ENCODE assay signal across 23 cellular contexts in the genomic region with DNA sequence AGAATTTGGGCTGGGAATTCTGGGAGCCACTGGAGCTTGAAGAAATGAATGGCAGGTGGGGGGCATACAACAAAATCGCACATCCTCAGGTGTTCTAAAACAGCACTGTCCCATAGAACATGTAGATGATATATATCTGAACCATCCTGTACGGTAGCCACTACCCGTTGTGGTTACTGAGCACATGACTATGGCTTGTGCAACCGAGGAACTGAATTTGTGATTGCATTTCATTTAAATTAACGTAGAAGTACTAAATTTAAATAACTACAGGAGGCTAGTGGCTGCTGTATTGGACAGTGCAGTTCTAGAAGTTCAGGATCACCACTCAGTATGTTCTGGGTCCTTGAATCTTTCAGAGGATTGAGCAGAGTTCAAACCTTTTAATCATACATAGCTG.
"Had no signal": no experiment of that assay in that cellular context is flagged by ENCODE, and none has a peak within 500 bp of the region (broad histone marks: within the 10 kb centered on the region; RNA-seq: fewer than 3 reads in every experiment).

No MANE protein-coding gene starts in this region.

- ATAC-seq: activated T-cell treated with anti-CD3 and anti-CD28 coated beads, Interleukin-2, amount 50 U/mL, for 4 hours; heart right ventricle; left colon; right cardiac atrium; stimulated activated naive CD8-positive, alpha-beta T cell treated with anti-CD3 and anti-CD28 coated beads, Interleukin-15, Interleukin-2, amounts not matched to agents 100 U/mL and 50 U/mL, for 24 hours had no signal

- H3K27ac Mint-ChIP-seq: activated naive CD8-positive, alpha-beta T cell; activated T-helper 2 cell treated with anti-CD3 and anti-CD28 coated beads, Interferon-gamma antibody, Interleukin-2, Interleukin-4, amounts not matched to agents 10 μg/mL and 5 μg/mL and 100 μg/mL, durations not matched to agents 14 hours and 24 hours and 36 hours; dendritic cell treated with granulocyte-macrophage colony-stimulating factor and Interleukin-4, amounts not matched to agents 40 ng/mL and 50 ng/mL, for 4 days; memory B cell; T-helper 2 cell treated with Interferon-gamma antibody and Interleukin-4, amounts not matched to agents 5 μg/mL and 100 μg/mL, for 36 hours had no signal

- H3K4me3 Mint-ChIP-seq: activated naive CD8-positive, alpha-beta T cell; activated T-cell treated with anti-CD3 and anti-CD28 coated beads, Interleukin-2, amount 50 U/mL, for 4 hours; dendritic cell treated with granulocyte-macrophage colony-stimulating factor and Interleukin-4, amounts not matched to agents 40 ng/mL and 50 ng/mL, for 4 days; memory B cell; nephron; T-helper 2 cell treated with Interferon-gamma antibody and Interleukin-4, amounts not matched to agents 5 μg/mL and 100 μg/mL, for 36 hours had no signal

- H3K27me3 ChIP-seq: upper lobe of left lung had no signal

- DNase-seq: activated CD4-positive, alpha-beta T cell treated with anti-CD3 and anti-CD28 coated beads for 1 hour; activated CD4-positive, alpha-beta T cell treated with anti-CD3 and anti-CD28 coated beads, Interleukin-2, amount 50 U/mL, for 1 hour; activated CD8-positive, alpha-beta memory T cell treated with anti-CD3 and anti-CD28 coated beads, Interleukin-2, amount 50 U/mL, for 48 hours; activated naive CD4-positive, alpha-beta T cell; activated T-cell treated with anti-CD3 and anti-CD28 coated beads, Interleukin-2, amount 50 U/mL, for 4 hours; amniotic stem cell; effector CD4-positive, alpha-beta T cell; erythroblast; foreskin fibroblast; heart right ventricle; left colon; right cardiac atrium; stimulated activated CD4-positive, alpha-beta T cell treated with anti-CD3 and anti-CD28 coated beads, Interleukin-4, amount 100 ng/mL, for 4 hours; stimulated activated naive CD8-positive, alpha-beta T cell treated with anti-CD3 and anti-CD28 coated beads, Interleukin-15, Interleukin-2, amounts not matched to agents 100 U/mL and 50 U/mL, for 24 hours had no signal

- H3K36me3 ChIP-seq: heart right ventricle, neutrophil, upper lobe of left lung had no signal

- H3K36me3 Mint-ChIP-seq: activated naive CD8-positive, alpha-beta T cell; memory B cell had no signal

- H3K9me3 Mint-ChIP-seq: activated T-cell treated with anti-CD3 and anti-CD28 coated beads, Interleukin-2, amount 50 U/mL, for 4 hours; activated T-helper 2 cell treated with anti-CD3 and anti-CD28 coated beads, Interferon-gamma antibody, Interleukin-2, Interleukin-4, amounts not matched to agents 10 μg/mL and 5 μg/mL and 100 μg/mL, durations not matched to agents 14 hours and 24 hours and 36 hours; dendritic cell treated with granulocyte-macrophage colony-stimulating factor and Interleukin-4, amounts not matched to agents 40 ng/mL and 50 ng/mL, for 4 days; memory B cell; nephron; T-helper 2 cell treated with Interferon-gamma antibody and Interleukin-4, amounts not matched to agents 5 μg/mL and 100 μg/mL, for 36 hours had no signal

- H3K4me3 ChIP-seq: heart right ventricle, upper lobe of left lung had no signal

- H3K27ac ChIP-seq: heart right ventricle, neutrophil, parathyroid adenoma, upper lobe of left lung had no signal
